13 cellular contexts compared by ENCODE assay signal in the genomic region with DNA sequence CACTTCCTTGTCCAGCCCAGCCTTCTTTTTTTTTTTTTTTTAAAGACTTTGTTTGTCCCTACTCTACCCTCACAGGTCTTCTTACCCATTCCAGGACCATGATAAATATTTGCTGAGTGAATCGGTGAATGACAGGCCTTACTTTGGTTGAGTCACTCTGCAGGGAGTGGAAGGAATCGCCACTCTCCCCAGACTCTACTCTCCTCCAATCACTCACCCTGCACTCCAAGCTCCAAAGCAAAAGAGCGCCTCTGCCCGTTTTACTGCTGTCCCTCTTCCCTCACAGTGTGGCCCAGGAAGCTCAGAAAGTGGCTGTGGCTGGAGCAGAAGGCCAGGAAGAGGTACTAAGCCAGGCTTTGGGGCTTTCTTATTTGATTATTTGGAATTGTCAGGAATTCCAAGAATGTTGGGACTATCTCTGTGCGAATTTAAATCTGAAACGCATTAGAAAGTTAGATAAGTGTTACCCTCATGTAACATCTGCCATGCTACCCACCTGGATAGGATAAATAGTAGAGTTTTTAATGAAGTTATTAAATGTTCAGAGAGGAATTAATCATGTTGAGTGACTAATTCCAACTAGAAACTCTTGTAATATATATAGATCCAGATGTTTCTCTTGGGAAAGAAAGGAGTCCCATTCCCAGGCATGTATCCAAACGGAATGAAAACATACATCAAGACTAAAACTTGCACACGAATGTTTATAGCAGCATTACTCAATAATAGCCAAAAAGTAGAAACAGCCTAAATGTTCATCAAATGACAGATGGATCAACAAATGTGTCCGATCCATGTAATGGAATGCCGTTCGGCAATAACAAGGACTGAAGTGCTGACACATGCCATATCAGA. TPM values are rescaled to one million over a fixed set of nuclear protein-coding genes. Genes with fewer than 3 reads are reported as not detected.
DNase-seq lines count a peak whose midpoint lies in the region; ATAC-seq and TF ChIP-seq lines count a peak whose summit lies in the region.
"Had no signal": no experiment of that assay in that cellular context is flagged by ENCODE, and none has a peak within 500 bp of the region (broad histone marks: within the 10 kb centered on the region; RNA-seq: fewer than 3 reads in every experiment).

No MANE protein-coding gene starts in this region.

- no peaks in the 10 kb centered on the region for H3K9me3 Mint-ChIP-seq in activated naive CD4-positive, alpha-beta T cell treated with anti-CD3 and anti-CD28 coated beads, Interleukin-2, amount 10 ng/mL, durations not matched to agents 7 days and 5 days
- H3K9me3 Mint-ChIP-seq: activated T-cell treated with anti-CD3 and anti-CD28 coated beads, Interleukin-2, amount 50 U/mL, for 24 hours; memory B cell had no signal

- H3K36me3 Mint-ChIP-seq in activated naive CD4-positive, alpha-beta T cell treated with anti-CD3 and anti-CD28 coated beads, Interleukin-2, amount 10 ng/mL, durations not matched to agents 7 days and 5 days, result no peaks in the 10 kb centered on the region
- H3K36me3 Mint-ChIP-seq: memory B cell had no signal

- CTCF ChIA-PET in PC-9 (lab: Charles Lee), result interaction anchor here (0.7 kb wide), 1 partner anchor 187 kb away, joined by 12 read pairs; no protein-coding TSS in a partner anchor
- CTCF ChIA-PET in activated naive CD4-positive, alpha-beta T cell treated with anti-CD3 and anti-CD28 coated beads, Interleukin-2, amount 10 ng/mL, durations not matched to agents 7 days and 5 days (lab: Charles Lee), result no interaction called here

- no peak overlapping the region for H2BK5ac ChIP-seq in neuronal stem cell (ENCODE audit: low read length)

- H3K14ac ChIP-seq in neuronal stem cell (ENCODE audit: low read length), result no peak overlapping the region

- BruUV-seq in PC-9 (replicated peaks; lab: Mats Ljungman, UMichigan), result TSS peak; percentile 88

- TF ChIP-seq CTCF in PC-9 (conservative IDR thresholded peaks at IDR 0.05) (no peak), fibroblast of pulmonary artery (IDR thresholded peaks at IDR 0.05; ENCODE audit: low read length, missing control alignments) (no peak)

- POLR2A ChIA-PET in PC-9 (lab: Charles Lee; ENCODE audit: unreplicated experiment), result no interaction called here

- H3F3A ChIP-seq in PC-9 (ENCODE audit: insufficient read depth, low read depth), result peaks cover 19% of the 10 kb centered on the region; the same call in 1 of the 2 replicates

- no peaks in the 10 kb centered on the region for H3K9me2 ChIP-seq in PC-9 (ENCODE audit: insufficient read depth)

- H3K23ac ChIP-seq in neuronal stem cell (ENCODE audit: low read depth, low read length, poor library complexity), result no peak overlapping the region

- intact Hi-C loops in PC-9 (cut with micrococcal nuclease; ENCODE audit: unreplicated experiment), result loop anchor here (1.0 to 10.0 kb wide), 3 partner anchors 43 to 187 kb away; a partner anchor contains a TSS
- intact Hi-C loops in posterior cingulate gyrus (cut with DNase I), result no loop called here

- no peaks in the 10 kb centered on the region for H3K4me1 Mint-ChIP-seq in activated naive CD4-positive, alpha-beta T cell treated with anti-CD3 and anti-CD28 coated beads, Interleukin-2, amount 10 ng/mL, durations not matched to agents 7 days and 5 days
- H3K4me1 Mint-ChIP-seq: memory B cell had no signal

- ATAC-seq in GM21367 (IDR thresholded peaks at IDR 0.05; ENCODE audit: unreplicated experiment) (no peak), GM21825 (IDR thresholded peaks at IDR 0.05; ENCODE audit: unreplicated experiment) (no peak)
- ATAC-seq: psoas muscle had no signal

- H2BK12ac ChIP-seq in neuronal stem cell (ENCODE audit: low read length), result no peak overlapping the region

- H4K20me1 ChIP-seq in PC-9 (ENCODE audit: insufficient read depth), result no peaks in the 10 kb centered on the region

- H3K27me3 Mint-ChIP-seq in activated naive CD4-positive, alpha-beta T cell treated with anti-CD3 and anti-CD28 coated beads, Interleukin-2, amount 10 ng/mL, durations not matched to agents 7 days and 5 days, result peaks cover 7% of the 10 kb centered on the region

- peak overlapping the region; percentile 33 for H2BK15ac ChIP-seq in neuronal stem cell (ENCODE audit: low read length)

- H2AFZ ChIP-seq in PC-9 (peak overlapping the region; percentile 50), neuronal stem cell (ENCODE audit: low read length) (no peak overlapping the region)

- no peak overlapping the region for H4K91ac ChIP-seq in neuronal stem cell (ENCODE audit: low read depth, low read length, poor library complexity)

- H3K79me2 ChIP-seq in PC-9 (ENCODE audit: low read depth), result no peaks in the 10 kb centered on the region

- no peak overlapping the region for H2BK120ac ChIP-seq in neuronal stem cell (ENCODE audit: low read depth, low read length)

- no peak overlapping the region for H3K4ac ChIP-seq in neuronal stem cell (ENCODE audit: low read length)

- DNase-seq in ELR (ENCODE audit: low read depth), result peak; percentile 74
- DNase-seq in PC-9, result peak; percentile 53 to 92
- DNase-seq in fibroblast of pulmonary artery (ENCODE audit: low read depth), result peak; percentile 7
- no peak for DNase-seq in neuronal stem cell (ENCODE audit: low spot score)
- no peak for DNase-seq in posterior cingulate gyrus
- DNase-seq in activated naive CD4-positive, alpha-beta T cell treated with anti-CD3 and anti-CD28 coated beads, Interleukin-2, amount 10 ng/mL, durations not matched to agents 7 days and 5 days, result no peak
- DNase-seq: activated T-cell treated with anti-CD3 and anti-CD28 coated beads, Interleukin-2, amount 50 U/mL, for 24 hours; NCI-H2171; psoas muscle had no signal

- no peak overlapping the region for H3K4me3 Mint-ChIP-seq in activated naive CD4-positive, alpha-beta T cell treated with anti-CD3 and anti-CD28 coated beads, Interleukin-2, amount 10 ng/mL, durations not matched to agents 7 days and 5 days
- H3K4me3 Mint-ChIP-seq: activated T-cell treated with anti-CD3 and anti-CD28 coated beads, Interleukin-2, amount 50 U/mL, for 24 hours; memory B cell had no signal

- no peaks in the 10 kb centered on the region for H3K27me3 ChIP-seq in PC-9 (ENCODE audit: insufficient read depth, low read depth)
- no peaks in the 10 kb centered on the region for H3K27me3 ChIP-seq in neuronal stem cell (ENCODE audit: control insufficient read depth in 3 of 3, insufficient read depth in 3 of 3, low read depth in 1 of 3, low read length in 3 of 3)
- H3K27me3 ChIP-seq: cardiac muscle cell had no signal

- H3K27ac Mint-ChIP-seq in activated naive CD4-positive, alpha-beta T cell treated with anti-CD3 and anti-CD28 coated beads, Interleukin-2, amount 10 ng/mL, durations not matched to agents 7 days and 5 days, result no peak overlapping the region
- H3K27ac Mint-ChIP-seq: activated T-cell treated with anti-CD3 and anti-CD28 coated beads, Interleukin-2, amount 50 U/mL, for 24 hours; memory B cell had no signal

- H3K4me1 ChIP-seq in PC-9 (replicated peaks; ENCODE audit: insufficient read depth) (peaks cover 27% of the 10 kb centered on the region), neuronal stem cell (ENCODE audit: control insufficient read depth in 2 of 2, insufficient read depth in 1 of 2, low read depth in 1 of 2, low read length in 2 of 2) (peaks cover 4 to 16% of the 10 kb centered on the region in 2 donors)

- no peak overlapping the region for H4K8ac ChIP-seq in neuronal stem cell (ENCODE audit: low read depth, low read length)

- H3K4me3 ChIP-seq in PC-9 (no peak overlapping the region), fibroblast of pulmonary artery (replicated peaks; ENCODE audit: low read depth, low read length) (no peak overlapping the region), neuronal stem cell (ENCODE audit: low read length in 2 of 2) (no peak overlapping the region)
- H3K4me3 ChIP-seq: cardiac muscle cell, psoas muscle had no signal

- H2AK5ac ChIP-seq in neuronal stem cell (ENCODE audit: low read depth, low read length), result no peak overlapping the region

- H3K79me1 ChIP-seq in neuronal stem cell (ENCODE audit: low read depth, low read length), result no peaks in the 10 kb centered on the region

- peak overlapping the region; percentile 79 for H3K27ac ChIP-seq in PC-9
- peak overlapping the region; percentile 60 for H3K27ac ChIP-seq in neuronal stem cell (replicated peaks; ENCODE audit: low read length)
- H3K27ac ChIP-seq: cardiac muscle cell, psoas muscle had no signal

- H3K9me3 ChIP-seq in PC-9 (ENCODE audit: insufficient read depth, low read depth) (0 out of 2 replicates have a peak, but pooled peaks cover 6% of the 10 kb centered on the region), neuronal stem cell (replicated peaks in 1 of 2; ENCODE audit: control insufficient read depth in 2 of 2, insufficient read depth in 1 of 2, low read depth in 1 of 2, low read length in 2 of 2) (no peaks in the 10 kb centered on the region)
- H3K9me3 ChIP-seq: psoas muscle had no signal

- no peak overlapping the region for H3K18ac ChIP-seq in neuronal stem cell (ENCODE audit: low read length)

- H3K4me2 ChIP-seq in PC-9, result peak overlapping the region; percentile 49
- H3K4me2 ChIP-seq in neuronal stem cell (ENCODE audit: insufficient read depth, low read length, poor library complexity, severe bottlenecking), result no peak overlapping the region

- no peak overlapping the region for H3K9ac ChIP-seq in neuronal stem cell (ENCODE audit: low read depth, low read length, poor library complexity)

- H3K36me3 ChIP-seq in PC-9 (ENCODE audit: low read depth) (no peaks in the 10 kb centered on the region), neuronal stem cell (replicated peaks in 1 of 2; ENCODE audit: control insufficient read depth in 2 of 2, insufficient read depth in 2 of 2, low read length in 2 of 2) (no peaks in the 10 kb centered on the region)
- H3K36me3 ChIP-seq: cardiac muscle cell had no signal

- WGBS in neuronal stem cell (ENCODE audit: extremely low coverage in 2 of 2, insufficient read length in 2 of 2, insufficient replicate concordance in 1 of 2), 2 donors, result no CpG with 5 or more reads among the region's 11 CpGs

RNA-seq across cellular contexts. Expression of a gene that starts 43.0 kb away (rescaled TPM):
- 68.0 and 73.6 TPM in 2 replicates for total RNA-seq in PC-9 (2021)
- polyA plus RNA-seq in neuronal stem cell (2013, experiment 1 of 2), result 31.5 TPM
- polyA plus RNA-seq in neuronal stem cell (2013, experiment 2 of 2), result 31.3 TPM

Comparison
In these comparisons a context has a peak if more than half of its experiments do, and no peak if none do; other contexts are left out.
1. DNase-seq: peak in ELR (single experiment), PC-9 (2 of 2) and fibroblast of pulmonary artery (single experiment); none in neuronal stem cell (single experiment), posterior cingulate gyrus (0 of 10) and activated naive CD4-positive, alpha-beta T cell treated with anti-CD3 and anti-CD28 coated beads, Interleukin-2, amount 10 ng/mL, durations not matched to agents 7 days and 5 days (single experiment).